1 cellular context compared by ENCODE assay signal in genomic region chr4:123922847-123923246, GRCh38.
A peak's percentile ranks its signal among the peaks of the same experiment; 100 is the strongest.
TF ChIP-seq lines count a peak whose summit lies in the region.

No MANE protein-coding gene starts in this region.

TF ChIP-seq in SK-N-SH, 30 proteins besides CTCF, POLR2A, EP300 and RAD21:
- TF ChIP-seq ELF1 (IDR thresholded peaks at IDR 0.05): no peak
- peak; percentile 64 for TF ChIP-seq TCF12 (IDR thresholded peaks at IDR 0.05)
- TF ChIP-seq MAX (IDR thresholded peaks at IDR 0.05; ENCODE audit: low read depth): no peak
- peak; percentile 34; the same call in 1 of the 2 replicates for TF ChIP-seq PBX3 (IDR thresholded peaks at IDR 0.05)
- peak; percentile 38; the same call in 1 of the 2 replicates for TF ChIP-seq JUND (IDR thresholded peaks at IDR 0.05)
- no peak for TF ChIP-seq YY1 (IDR thresholded peaks at IDR 0.05; ENCODE audit: low read depth)
